19 cellular contexts compared by ENCODE assay signal in genomic region chr6:80642452-80642851, GRCh38.
DNase-seq lines count a peak whose midpoint lies in the region; ATAC-seq and TF ChIP-seq lines count a peak whose summit lies in the region.
"Had no signal": no experiment of that assay in that cellular context is flagged by ENCODE, and none has a peak within 500 bp of the region (broad histone marks: within the 10 kb centered on the region; RNA-seq: fewer than 3 reads in every experiment).

No MANE protein-coding gene starts in this region.

- H3K4me3 ChIP-seq in ACC112 (ENCODE audit: low read depth, low read length) (no peak overlapping the region), fibroblast of pulmonary artery (replicated peaks; ENCODE audit: low read depth, low read length) (no peak overlapping the region)
- H3K4me3 ChIP-seq: thyroid gland had no signal

- H3K4me1 ChIP-seq in ACC112 (ENCODE audit: control insufficient read depth, insufficient read depth, low read length, unreplicated experiment), result peaks cover 41% of the 10 kb centered on the region

- H3K36me3 ChIP-seq in ACC112 (ENCODE audit: insufficient read depth, low read length), result no peaks in the 10 kb centered on the region
- H3K36me3 ChIP-seq: thyroid gland had no signal

- H2AFZ ChIP-seq in ACC112 (ENCODE audit: low read length, unreplicated experiment), result no peak overlapping the region

- peak; percentile 64 for DNase-seq in HCEC 1CT
- DNase-seq in RPMI7951 (ENCODE audit: low read depth), result peak; percentile 11
- DNase-seq in fibroblast of pulmonary artery (ENCODE audit: low read depth), result peak; percentile 9
- DNase-seq in inferior parietal cortex (ENCODE audit: extremely low spot score), result no peak
- DNase-seq in ureter (ENCODE audit: low spot score), result no peak
- no peak for DNase-seq in DMS153 treated with DMSO at 0.1 percent for 48 hours (lab: John Stamatoyannopoulos, UW; ENCODE audit: unreplicated experiment)
- DNase-seq: activated CD4-positive, alpha-beta T cell treated with anti-CD3 and anti-CD28 coated beads, Interleukin-2, amount 10 ng/mL, durations not matched to agents 24 days and 14 days; aorta; C1 segment of cervical spinal cord; naive B cell; NCI-H1105 treated with DMSO at 0.1 percent for 48 hours; retina; stimulated activated CD4-positive, alpha-beta T cell treated with anti-CD3 and anti-CD28 coated beads, Interleukin-4, amount 100 ng/mL, for 4 hours; stimulated activated naive CD8-positive, alpha-beta T cell treated with anti-CD3 and anti-CD28 coated beads, Interleukin-15, Interleukin-2, amounts not matched to agents 100 U/mL and 50 U/mL, for 24 hours; thyroid gland had no signal

- TF ChIP-seq CTCF in fibroblast of pulmonary artery (IDR thresholded peaks at IDR 0.05; ENCODE audit: low read length, missing control alignments), result no peak

- ATAC-seq in HG03565 (IDR thresholded peaks at IDR 0.05; ENCODE audit: unreplicated experiment), result no peak
- ATAC-seq: stimulated activated naive CD8-positive, alpha-beta T cell treated with anti-CD3 and anti-CD28 coated beads, Interleukin-15, Interleukin-2, amounts not matched to agents 100 U/mL and 50 U/mL, for 24 hours had no signal

- peak overlapping the region; percentile 89 for H3K27ac ChIP-seq in ACC112 (ENCODE audit: low read depth, low read length)
- H3K27ac ChIP-seq: epithelial cell of prostate, VCaP had no signal

- no peaks in the 10 kb centered on the region for H3K79me2 ChIP-seq in ACC112 (ENCODE audit: control insufficient read depth, insufficient read depth, low read length, unreplicated experiment)

- no peaks in the 10 kb centered on the region for H3K27me3 ChIP-seq in ACC112 (ENCODE audit: insufficient read depth, low read length)
- H3K27me3 ChIP-seq: thyroid gland had no signal

Comparison
In these comparisons a context has a peak if more than half of its experiments do, and no peak if none do; other contexts are left out.
1. DNase-seq: peak in HCEC 1CT (single experiment), RPMI7951 (single experiment) and fibroblast of pulmonary artery (single experiment); none in inferior parietal cortex (single experiment), ureter (single experiment) and DMS153 treated with DMSO at 0.1 percent for 48 hours (single experiment).